32 cellular contexts compared by ENCODE assay signal in genomic region chr15:25893621-25894020, GRCh38.
"Had no signal": no experiment of that assay in that cellular context is flagged by ENCODE, and none has a peak within 500 bp of the region (broad histone marks: within the 10 kb centered on the region; RNA-seq: fewer than 3 reads in every experiment).

No MANE protein-coding gene starts in this region.

- H3K36me3 ChIP-seq: adrenal gland, esophagus squamous epithelium, gastroesophageal sphincter, heart right ventricle had no signal

- ATAC-seq: activated CD4-positive, alpha-beta T cell treated with anti-CD3 and anti-CD28 coated beads for 36 hours; activated CD8-positive, alpha-beta memory T cell treated with anti-CD3 and anti-CD28 coated beads, Interleukin-2, amount 10 ng/mL, durations not matched to agents 7 days and 5 days; activated CD8-positive, alpha-beta T cell treated with anti-CD3 and anti-CD28 coated beads, Interleukin-2, amount 10 ng/mL, durations not matched to agents 7 days and 5 days; activated naive CD8-positive, alpha-beta T cell treated with anti-CD3 and anti-CD28 coated beads, Interleukin-2, amount 50 U/mL, for 24 hours; body of pancreas; effector memory CD8-positive, alpha-beta T cell; gastroesophageal sphincter; heart right ventricle had no signal

- H3K27me3 ChIP-seq: adrenal gland, body of pancreas, esophagus squamous epithelium, gastroesophageal sphincter had no signal

- H3K27me3 Mint-ChIP-seq: activated naive CD4-positive, alpha-beta T cell treated with anti-CD3 and anti-CD28 coated beads, Interleukin-2, amount 50 U/mL, for 24 hours; activated naive CD8-positive, alpha-beta T cell treated with anti-CD3 and anti-CD28 coated beads for 36 hours had no signal

- H3K4me1 ChIP-seq: body of pancreas, esophagus squamous epithelium, heart right ventricle had no signal

- H3K4me3 Mint-ChIP-seq: activated CD4-positive, alpha-beta memory T cell treated with anti-CD3 and anti-CD28 coated beads for 36 hours; activated CD4-positive, alpha-beta T cell treated with anti-CD3 and anti-CD28 coated beads for 36 hours; activated CD4-positive, alpha-beta T cell treated with anti-CD3 and anti-CD28 coated beads, Interleukin-2, amount 10 ng/mL, durations not matched to agents 24 days and 14 days; activated CD8-positive, alpha-beta memory T cell treated with anti-CD3 and anti-CD28 coated beads, Interleukin-2, amount 10 ng/mL, durations not matched to agents 7 days and 5 days; activated CD8-positive, alpha-beta T cell treated with anti-CD3 and anti-CD28 coated beads, Interleukin-2, amount 10 ng/mL, durations not matched to agents 7 days and 5 days; activated naive CD4-positive, alpha-beta T cell treated with anti-CD3 and anti-CD28 coated beads for 36 hours; activated naive CD4-positive, alpha-beta T cell treated with anti-CD3 and anti-CD28 coated beads, Interleukin-2, amount 50 U/mL, for 24 hours; activated naive CD8-positive, alpha-beta T cell treated with anti-CD3 and anti-CD28 coated beads for 36 hours; activated naive CD8-positive, alpha-beta T cell treated with anti-CD3 and anti-CD28 coated beads, Interleukin-2, amount 50 U/mL, for 24 hours; activated T-helper 1 cell treated with anti-CD3 and anti-CD28 coated beads, Interleukin-12 subunit alpha, Interleukin-12 subunit beta, Interleukin-2, Interleukin-4 antibody, amounts not matched to agents 30 ng/mL and 10 ng/mL and 1 ng/mL, durations not matched to agents 14 hours and 24 hours and 36 hours; effector memory CD8-positive, alpha-beta T cell had no signal

- H3K27ac Mint-ChIP-seq: activated CD4-positive, alpha-beta memory T cell treated with anti-CD3 and anti-CD28 coated beads for 36 hours; activated CD4-positive, alpha-beta T cell treated with anti-CD3 and anti-CD28 coated beads for 36 hours; activated CD4-positive, alpha-beta T cell treated with anti-CD3 and anti-CD28 coated beads, Interleukin-2, amount 10 ng/mL, durations not matched to agents 24 days and 14 days; activated CD8-positive, alpha-beta memory T cell treated with anti-CD3 and anti-CD28 coated beads, Interleukin-2, amount 10 ng/mL, durations not matched to agents 7 days and 5 days; activated CD8-positive, alpha-beta T cell treated with anti-CD3 and anti-CD28 coated beads, Interleukin-2, amount 10 ng/mL, durations not matched to agents 7 days and 5 days; activated naive CD4-positive, alpha-beta T cell treated with anti-CD3 and anti-CD28 coated beads for 36 hours; activated naive CD4-positive, alpha-beta T cell treated with anti-CD3 and anti-CD28 coated beads, Interleukin-2, amount 50 U/mL, for 24 hours; activated naive CD8-positive, alpha-beta T cell treated with anti-CD3 and anti-CD28 coated beads for 36 hours; activated naive CD8-positive, alpha-beta T cell treated with anti-CD3 and anti-CD28 coated beads, Interleukin-2, amount 50 U/mL, for 24 hours; activated T-helper 1 cell treated with anti-CD3 and anti-CD28 coated beads, Interleukin-12 subunit alpha, Interleukin-12 subunit beta, Interleukin-2, Interleukin-4 antibody, amounts not matched to agents 30 ng/mL and 10 ng/mL and 1 ng/mL, durations not matched to agents 14 hours and 24 hours and 36 hours; activated T-helper 2 cell treated with anti-CD3 and anti-CD28 coated beads, Interferon-gamma antibody, Interleukin-2, Interleukin-4, amounts not matched to agents 10 μg/mL and 5 μg/mL and 100 μg/mL, durations not matched to agents 14 hours and 24 hours and 36 hours; effector memory CD8-positive, alpha-beta T cell had no signal

- H3K4me1 Mint-ChIP-seq: activated CD4-positive, alpha-beta T cell treated with anti-CD3 and anti-CD28 coated beads for 36 hours; activated CD4-positive, alpha-beta T cell treated with anti-CD3 and anti-CD28 coated beads, Interleukin-2, amount 10 ng/mL, durations not matched to agents 24 days and 14 days; activated CD8-positive, alpha-beta memory T cell treated with anti-CD3 and anti-CD28 coated beads, Interleukin-2, amount 10 ng/mL, durations not matched to agents 7 days and 5 days; activated naive CD4-positive, alpha-beta T cell treated with anti-CD3 and anti-CD28 coated beads, Interleukin-2, amount 50 U/mL, for 24 hours; activated naive CD8-positive, alpha-beta T cell treated with anti-CD3 and anti-CD28 coated beads for 36 hours; activated naive CD8-positive, alpha-beta T cell treated with anti-CD3 and anti-CD28 coated beads, Interleukin-2, amount 50 U/mL, for 24 hours had no signal

- H3K9me3 ChIP-seq: adrenal gland, body of pancreas, esophagus squamous epithelium, gastroesophageal sphincter had no signal

- H3K4me3 ChIP-seq: adrenal gland, body of pancreas, esophagus squamous epithelium, gastroesophageal sphincter, heart right ventricle had no signal

- H3K9me3 Mint-ChIP-seq: activated CD4-positive, alpha-beta memory T cell treated with anti-CD3 and anti-CD28 coated beads for 36 hours; activated CD4-positive, alpha-beta T cell treated with anti-CD3 and anti-CD28 coated beads, Interleukin-2, amount 10 ng/mL, durations not matched to agents 24 days and 14 days; activated naive CD4-positive, alpha-beta T cell treated with anti-CD3 and anti-CD28 coated beads, Interleukin-2, amount 50 U/mL, for 24 hours; activated naive CD8-positive, alpha-beta T cell treated with anti-CD3 and anti-CD28 coated beads for 36 hours; activated T-helper 1 cell treated with anti-CD3 and anti-CD28 coated beads, Interleukin-12 subunit alpha, Interleukin-12 subunit beta, Interleukin-2, Interleukin-4 antibody, amounts not matched to agents 30 ng/mL and 10 ng/mL and 1 ng/mL, durations not matched to agents 14 hours and 24 hours and 36 hours; activated T-helper 2 cell treated with anti-CD3 and anti-CD28 coated beads, Interferon-gamma antibody, Interleukin-2, Interleukin-4, amounts not matched to agents 10 μg/mL and 5 μg/mL and 100 μg/mL, durations not matched to agents 14 hours and 24 hours and 36 hours; effector memory CD8-positive, alpha-beta T cell had no signal

- H3K27ac ChIP-seq: adrenal gland, body of pancreas, esophagus squamous epithelium, heart right ventricle had no signal

- DNase-seq: activated CD4-positive, alpha-beta memory T cell treated with anti-CD3 and anti-CD28 coated beads for 36 hours; activated CD4-positive, alpha-beta T cell treated with anti-CD3 and anti-CD28 coated beads for 36 hours; activated CD4-positive, alpha-beta T cell treated with anti-CD3 and anti-CD28 coated beads, Interleukin-2, amount 10 ng/mL, durations not matched to agents 24 days and 14 days; activated CD4-positive, CD25-positive, alpha-beta regulatory T cell; activated CD4-positive, CD25-positive, alpha-beta regulatory T cell treated with anti-CD3 and anti-CD28 coated beads, Interleukin-2, amount 50 U/mL, for 72 hours; activated CD8-positive, alpha-beta memory T cell treated with anti-CD3 and anti-CD28 coated beads, Interleukin-2, amount 10 ng/mL, durations not matched to agents 7 days and 5 days; activated CD8-positive, alpha-beta memory T cell treated with anti-CD3 and anti-CD28 coated beads, Interleukin-2, amount 50 U/mL, for 4 hours; activated CD8-positive, alpha-beta T cell treated with anti-CD3 and anti-CD28 coated beads, Interleukin-2, amount 10 ng/mL, durations not matched to agents 7 days and 5 days; activated effector memory CD4-positive, alpha-beta T cell treated with anti-CD3 and anti-CD28 coated beads, Interleukin-2, amount 50 U/mL, for 16 hours; activated naive CD4-positive, alpha-beta T cell treated with anti-CD3 and anti-CD28 coated beads for 36 hours; activated naive CD8-positive, alpha-beta T cell treated with anti-CD3 and anti-CD28 coated beads for 36 hours; activated naive CD8-positive, alpha-beta T cell treated with anti-CD3 and anti-CD28 coated beads, Interleukin-2, amount 50 U/mL, for 24 hours; activated T-cell treated with anti-CD3 and anti-CD28 coated beads, Interleukin-2, amount 50 U/mL, for 1 hour; activated T-cell treated with anti-CD3 and anti-CD28 coated beads, Interleukin-2, amount 50 U/mL, for 48 hours; adrenal gland; amygdala; aorta; body of pancreas; caudate nucleus; cortex of kidney; dermis blood vessel endothelial cell; effector CD4-positive, alpha-beta T cell; effector memory CD8-positive, alpha-beta T cell; erythroblast; esophagus squamous epithelium; foreskin melanocyte; heart right ventricle; T-helper 2 cell had no signal

- H3K36me3 Mint-ChIP-seq: activated CD8-positive, alpha-beta memory T cell treated with anti-CD3 and anti-CD28 coated beads, Interleukin-2, amount 10 ng/mL, durations not matched to agents 7 days and 5 days; activated naive CD4-positive, alpha-beta T cell treated with anti-CD3 and anti-CD28 coated beads, Interleukin-2, amount 50 U/mL, for 24 hours; activated naive CD8-positive, alpha-beta T cell treated with anti-CD3 and anti-CD28 coated beads for 36 hours had no signal
